ENCODE assay signal across 6 cellular contexts in the genomic region with DNA sequence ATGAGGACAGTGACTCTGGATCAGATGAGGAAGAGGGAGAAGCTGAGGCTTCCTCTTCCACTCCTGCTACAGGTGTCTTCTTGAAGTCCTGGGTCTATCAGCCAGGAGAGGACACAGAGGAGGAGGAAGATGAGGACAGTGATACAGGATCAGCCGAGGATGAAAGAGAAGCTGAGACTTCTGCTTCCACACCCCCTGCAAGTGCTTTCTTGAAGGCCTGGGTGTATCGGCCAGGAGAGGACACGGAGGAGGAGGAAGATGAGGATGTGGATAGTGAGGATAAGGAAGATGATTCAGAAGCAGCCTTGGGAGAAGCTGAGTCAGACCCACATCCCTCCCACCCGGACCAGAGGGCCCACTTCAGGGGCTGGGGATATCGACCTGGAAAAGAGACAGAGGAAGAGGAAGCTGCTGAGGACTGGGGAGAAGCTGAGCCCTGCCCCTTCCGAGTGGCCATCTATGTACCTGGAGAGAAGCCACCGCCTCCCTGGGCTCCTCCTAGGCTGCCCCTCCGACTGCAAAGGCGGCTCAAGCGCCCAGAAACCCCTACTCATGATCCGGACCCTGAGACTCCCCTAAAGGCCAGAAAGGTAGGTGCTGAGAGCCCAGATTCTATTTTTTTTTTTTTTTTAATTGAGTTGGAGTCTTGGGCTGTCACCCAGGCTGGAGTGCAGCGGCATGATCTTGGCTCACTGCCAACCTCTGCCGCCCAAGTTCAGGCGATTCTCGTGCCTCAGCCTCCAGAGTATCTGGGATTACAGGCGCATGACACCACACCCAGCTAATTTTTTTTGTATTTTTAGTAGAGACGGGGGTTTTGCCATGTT. TPM values are rescaled to one million over a fixed set of nuclear protein-coding genes. Genes with fewer than 3 reads are reported as not detected.
DNase-seq lines count a peak whose midpoint lies in the region; ATAC-seq lines count a peak whose summit lies in the region.

No MANE protein-coding gene starts in this region.

- ATAC-seq in GM19351 (IDR thresholded peaks at IDR 0.05; ENCODE audit: unreplicated experiment) (no peak), GM18858 (IDR thresholded peaks at IDR 0.05; ENCODE audit: unreplicated experiment) (no peak)

- peak overlapping the region; percentile 99 for H3K4me3 Mint-ChIP-seq in activated naive CD4-positive, alpha-beta T cell treated with anti-CD3 and anti-CD28 coated beads, Interleukin-2, amount 50 U/mL, for 24 hours

- H3K9me3 Mint-ChIP-seq in activated naive CD4-positive, alpha-beta T cell treated with anti-CD3 and anti-CD28 coated beads, Interleukin-2, amount 50 U/mL, for 24 hours = no peaks in the 10 kb centered on the region

- peak overlapping the region; percentile 99 for H3K27ac Mint-ChIP-seq in activated naive CD4-positive, alpha-beta T cell treated with anti-CD3 and anti-CD28 coated beads, Interleukin-2, amount 50 U/mL, for 24 hours

- DNase-seq in activated effector memory CD4-positive, alpha-beta T cell treated with anti-CD3 and anti-CD28 coated beads, Interleukin-2, amount 50 U/mL, for 16 hours = peak; percentile 82
- no peak for DNase-seq in activated effector memory CD4-positive, alpha-beta T cell treated with Interleukin-2 at 50 U/mL for 16 hours
- peak; percentile 36 to 86 for DNase-seq in lung microvascular endothelial cell (ENCODE audit: low read depth in 2 of 2)

- peaks cover 25% of the 10 kb centered on the region for H3K4me1 Mint-ChIP-seq in activated naive CD4-positive, alpha-beta T cell treated with anti-CD3 and anti-CD28 coated beads, Interleukin-2, amount 50 U/mL, for 24 hours

- H3K27me3 Mint-ChIP-seq in activated naive CD4-positive, alpha-beta T cell treated with anti-CD3 and anti-CD28 coated beads, Interleukin-2, amount 50 U/mL, for 24 hours = no peaks in the 10 kb centered on the region

- H3K36me3 Mint-ChIP-seq in activated naive CD4-positive, alpha-beta T cell treated with anti-CD3 and anti-CD28 coated beads, Interleukin-2, amount 50 U/mL, for 24 hours = peaks cover 38% of the 10 kb centered on the region

RNA-seq across cellular contexts. Expression of a gene that starts 2.3 kb away (rescaled TPM):
- 21.6 and 63.9 TPM in 2 replicates for total RNA-seq in lung microvascular endothelial cell

RNA-seq across cellular contexts. Expression of a gene that starts 6.1 kb away (rescaled TPM):
- 2.4 and 7.1 TPM in 2 replicates for total RNA-seq in lung microvascular endothelial cell

RNA-seq across cellular contexts. Expression of a gene that starts 24.0 kb away (rescaled TPM):
- total RNA-seq in lung microvascular endothelial cell = under 0.01 TPM in 2 replicates

RNA-seq across cellular contexts. Expression of a gene that starts 25.6 kb away (rescaled TPM):
- 118 and 160 TPM in 2 replicates for total RNA-seq in lung microvascular endothelial cell

RNA-seq across cellular contexts. Expression of a gene that starts 38.2 kb away (rescaled TPM):
- 0.60 and 2.6 TPM in 2 replicates for total RNA-seq in lung microvascular endothelial cell
